In genomic region chr7:47435889-47436312, GRCh38 we compare ENCODE assay signal across 2 cellular contexts.
TF ChIP-seq lines count a peak whose summit lies in the region.

No MANE protein-coding gene starts in this region.

TF ChIP-seq in IMR-90, 13 proteins besides CTCF, POLR2A, EP300 and RAD21 (continued from another document):
- TF ChIP-seq RFX5 (IDR thresholded peaks at IDR 0.05; ENCODE audit: low read depth, low read length) (no peak), SMC3 (IDR thresholded peaks at IDR 0.05; ENCODE audit: low read depth, low read length) (peak; percentile 76), MXI1 (IDR thresholded peaks at IDR 0.05; ENCODE audit: borderline replicate concordance, low read depth, low read length) (no peak), FOS (IDR thresholded peaks at IDR 0.05; ENCODE audit: low read depth, low read length) (no peak), NFE2L2 (IDR thresholded peaks at IDR 0.05; ENCODE audit: low read depth, low read length) (no peak), BHLHE40 (IDR thresholded peaks at IDR 0.05; ENCODE audit: low read depth, low read length) (no peak), RCOR1 (IDR thresholded peaks at IDR 0.05; ENCODE audit: insufficient replicate concordance, low read length) (no peak), CEBPB (IDR thresholded peaks at IDR 0.05; ENCODE audit: low read depth, low read length) (0 out of 2 replicates have a peak, but pooled peaks have one; percentile 41), CHD1 (IDR thresholded peaks at IDR 0.05; ENCODE audit: low read depth, low read length) (no peak), MAFK (IDR thresholded peaks at IDR 0.05; ENCODE audit: low read depth, low read length) (no peak), MAZ (IDR thresholded peaks at IDR 0.05; ENCODE audit: borderline replicate concordance, low read depth, low read length) (no peak)

TF ChIP-seq in WTC11, 78 proteins besides CTCF, POLR2A, EP300 and RAD21 (continued from another document):
- TF ChIP-seq TP53 (CRISPR knock-in tag; IDR thresholded peaks at IDR 0.05) (no peak), E2F1 (CRISPR knock-in tag; IDR thresholded peaks at IDR 0.05) (no peak), MYBL2 (CRISPR knock-in tag; IDR thresholded peaks at IDR 0.05) (no peak), SOX15 (CRISPR knock-in tag; IDR thresholded peaks at IDR 0.05) (no peak), ZNF671 (CRISPR knock-in tag; IDR thresholded peaks at IDR 0.05) (no peak), GABPB1 (CRISPR knock-in tag; IDR thresholded peaks at IDR 0.05) (no peak), ZNF396 (CRISPR knock-in tag; IDR thresholded peaks at IDR 0.05; ENCODE audit: borderline replicate concordance) (no peak), GTF2I (CRISPR knock-in tag; conservative IDR thresholded peaks at IDR 0.05) (no peak)
- TF ChIP-seq, protein P1, sequence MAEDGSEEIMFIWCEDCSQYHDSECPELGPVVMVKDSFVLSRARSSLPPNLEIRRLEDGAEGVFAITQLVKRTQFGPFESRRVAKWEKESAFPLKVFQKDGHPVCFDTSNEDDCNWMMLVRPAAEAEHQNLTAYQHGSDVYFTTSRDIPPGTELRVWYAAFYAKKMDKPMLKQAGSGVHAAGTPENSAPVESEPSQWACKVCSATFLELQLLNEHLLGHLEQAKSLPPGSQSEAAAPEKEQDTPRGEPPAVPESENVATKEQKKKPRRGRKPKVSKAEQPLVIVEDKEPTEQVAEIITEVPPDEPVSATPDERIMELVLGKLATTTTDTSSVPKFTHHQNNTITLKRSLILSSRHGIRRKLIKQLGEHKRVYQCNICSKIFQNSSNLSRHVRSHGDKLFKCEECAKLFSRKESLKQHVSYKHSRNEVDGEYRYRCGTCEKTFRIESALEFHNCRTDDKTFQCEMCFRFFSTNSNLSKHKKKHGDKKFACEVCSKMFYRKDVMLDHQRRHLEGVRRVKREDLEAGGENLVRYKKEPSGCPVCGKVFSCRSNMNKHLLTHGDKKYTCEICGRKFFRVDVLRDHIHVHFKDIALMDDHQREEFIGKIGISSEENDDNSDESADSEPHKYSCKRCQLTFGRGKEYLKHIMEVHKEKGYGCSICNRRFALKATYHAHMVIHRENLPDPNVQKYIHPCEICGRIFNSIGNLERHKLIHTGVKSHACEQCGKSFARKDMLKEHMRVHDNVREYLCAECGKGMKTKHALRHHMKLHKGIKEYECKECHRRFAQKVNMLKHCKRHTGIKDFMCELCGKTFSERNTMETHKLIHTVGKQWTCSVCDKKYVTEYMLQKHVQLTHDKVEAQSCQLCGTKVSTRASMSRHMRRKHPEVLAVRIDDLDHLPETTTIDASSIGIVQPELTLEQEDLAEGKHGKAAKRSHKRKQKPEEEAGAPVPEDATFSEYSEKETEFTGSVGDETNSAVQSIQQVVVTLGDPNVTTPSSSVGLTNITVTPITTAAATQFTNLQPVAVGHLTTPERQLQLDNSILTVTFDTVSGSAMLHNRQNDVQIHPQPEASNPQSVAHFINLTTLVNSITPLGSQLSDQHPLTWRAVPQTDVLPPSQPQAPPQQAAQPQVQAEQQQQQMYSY (CRISPR knock-in tag; IDR thresholded peaks at IDR 0.05) = no peak
